In the genomic region with DNA sequence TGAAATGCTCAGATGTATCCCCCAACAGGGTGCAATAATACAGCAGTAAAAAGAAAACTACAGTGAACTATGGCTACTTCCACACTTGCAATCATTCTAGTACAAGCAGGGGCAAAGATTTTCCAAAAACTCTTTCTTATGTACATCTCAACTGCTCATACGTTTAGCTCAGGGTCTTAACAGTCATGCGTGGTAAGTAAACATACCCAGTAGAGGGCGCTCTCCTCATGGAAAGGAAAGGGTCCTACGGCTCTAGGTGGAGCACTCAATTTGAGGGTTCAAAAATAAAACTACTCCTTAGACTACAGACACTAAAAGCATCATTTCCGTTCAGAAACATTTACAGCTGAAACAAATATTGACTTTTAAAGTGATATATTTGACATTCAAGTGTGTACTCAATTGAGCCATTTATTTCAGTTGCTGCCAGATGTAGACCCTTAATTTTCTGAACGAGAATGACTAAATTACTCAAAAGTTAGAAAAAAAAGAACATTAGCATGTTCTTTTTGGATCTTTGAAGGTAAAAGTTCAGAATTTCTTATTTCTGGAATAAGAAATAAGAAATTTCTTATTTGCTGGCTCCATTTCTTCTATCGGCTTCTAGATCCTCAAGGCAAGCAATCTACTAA, we compare ENCODE assay signal across 8 cellular contexts.
DNase-seq lines count a peak whose midpoint lies in the region; ATAC-seq and TF ChIP-seq lines count a peak whose summit lies in the region.

No MANE protein-coding gene starts in this region.

- H3F3A ChIP-seq in Loucy (ENCODE audit: low read depth), result no peaks in the 10 kb centered on the region

- H3K9ac ChIP-seq in Loucy (ENCODE audit: low read depth, low read length, poor library complexity, severe bottlenecking), result no peak overlapping the region

- H2AFZ ChIP-seq in Loucy (ENCODE audit: low read length), result no peak overlapping the region; the same call in 1 of the 2 replicates

- TF ChIP-seq CTCF in 22Rv1 (IDR thresholded peaks at IDR 0.05) (peak; percentile 97), GM10248 (IDR thresholded peaks at IDR 0.05; ENCODE audit: control extremely low read depth, extremely low read depth, low read depth, missing control alignments) (peak; percentile 46), HEK293 (tag by site-specific recombination; IDR thresholded peaks at IDR 0.05) (no peak), Loucy (conservative IDR thresholded peaks at IDR 0.05; ENCODE audit: low read length) (peak; percentile 94), upper lobe of left lung (IDR thresholded peaks at IDR 0.05) (peak in 4 of 6 experiments; percentile 10 to 25 (median 20))

- DNase-seq in GM10248 (ENCODE audit: extremely low spot score), result peak; percentile 39
- DNase-seq in RPMI7951 (ENCODE audit: low read depth), result peak; percentile 11
- DNase-seq in fibroblast of peridontal ligament (ENCODE audit: extremely low read depth), result peak; percentile 78
- no peak for DNase-seq in upper lobe of left lung
- DNase-seq in activated CD8-positive, alpha-beta memory T cell treated with anti-CD3 and anti-CD28 coated beads, Interleukin-2, amount 50 U/mL, for 48 hours, result no peak

- H3K79me2 ChIP-seq in Loucy (ENCODE audit: insufficient read depth, low read length), result no peaks in the 10 kb centered on the region

- POLR2A ChIA-PET in GM10248 (lab: Yijun Ruan, JAX) (no interaction called here), HEK293 (lab: Yijun Ruan, JAX) (no interaction called here)

- 31 to 34% methylated on average over 7 of the region's 7 CpGs for WGBS in upper lobe of left lung, 2 donors

- ATAC-seq in upper lobe of left lung (ENCODE audit: low FRiP score in 2 of 2), result no peak

- H3K4me3 ChIP-seq in HEK293 (ENCODE audit: low read depth, low read length), result no peak overlapping the region
- H3K4me3 ChIP-seq in Loucy (ENCODE audit: low read length, poor library complexity, severe bottlenecking), result no peak overlapping the region
- H3K4me3 ChIP-seq in upper lobe of left lung, result no peak overlapping the region

- H3K9me2 ChIP-seq in Loucy (replicated peaks; ENCODE audit: low read depth, low read length), result no peaks in the 10 kb centered on the region

- H3K36me3 ChIP-seq in HEK293 (ENCODE audit: control insufficient read depth in 2 of 2, insufficient read depth in 1 of 2, low read length in 2 of 2) (no peaks in the 10 kb centered on the region), Loucy (ENCODE audit: insufficient read depth, low read length) (no peaks in the 10 kb centered on the region), upper lobe of left lung (no peaks in the 10 kb centered on the region)

- no peak overlapping the region for H3K4me2 ChIP-seq in Loucy (ENCODE audit: low read depth, low read length, poor library complexity, severe bottlenecking)

- H4K20me1 ChIP-seq in Loucy (ENCODE audit: insufficient read depth, low read length, poor library complexity, severe bottlenecking), result no peaks in the 10 kb centered on the region

- no peak overlapping the region for H3K27ac ChIP-seq in 22Rv1
- H3K27ac ChIP-seq in HEK293 (ENCODE audit: extremely low read depth, low read depth, low read length), result no peak overlapping the region
- H3K27ac ChIP-seq in upper lobe of left lung, result no peak overlapping the region

- no peak for TF ChIP-seq POLR2A in upper lobe of left lung (IDR thresholded peaks at IDR 0.05)

- CTCF ChIA-PET in GM10248 (lab: Yijun Ruan, JAX), result interaction anchor here (0.7 to 1.8 kb wide), 12 partner anchors 8 to 511 kb away, joined by 3 to 9 read pairs (median 3); no protein-coding TSS in a partner anchor
- CTCF ChIA-PET in HEK293 (lab: Yijun Ruan, JAX), result interaction anchor here (0.6 to 1.6 kb wide), 28 partner anchors 8 to 1513 kb away, joined by 3 to 9 read pairs (median 3); no protein-coding TSS in a partner anchor

- H3K27me3 ChIP-seq in Loucy (ENCODE audit: insufficient read depth, low read length, poor library complexity, severe bottlenecking) (no peaks in the 10 kb centered on the region), upper lobe of left lung (no peaks in the 10 kb centered on the region)

- no peaks in the 10 kb centered on the region for H3K9me3 ChIP-seq in HEK293 (ENCODE audit: control insufficient read depth, insufficient read depth, low read depth, low read length)
- H3K9me3 ChIP-seq in Loucy (ENCODE audit: insufficient read depth, low read depth, low read length), result no peaks in the 10 kb centered on the region
- H3K9me3 ChIP-seq in upper lobe of left lung, result no peaks in the 10 kb centered on the region

- H3K4me1 ChIP-seq in HEK293 (ENCODE audit: control insufficient read depth, insufficient read depth, low read length), result no peaks in the 10 kb centered on the region
- H3K4me1 ChIP-seq in Loucy (ENCODE audit: insufficient read depth, low read length, poor library complexity, severe bottlenecking), result no peaks in the 10 kb centered on the region
- H3K4me1 ChIP-seq in upper lobe of left lung, result no peaks in the 10 kb centered on the region

- no peak for TF ChIP-seq EP300 in upper lobe of left lung (IDR thresholded peaks at IDR 0.05)

TF ChIP-seq in HEK293, 187 proteins besides CTCF, POLR2A, EP300 and RAD21:
- peak; percentile 66 for TF ChIP-seq ZNF654 (tag by site-specific recombination; IDR thresholded peaks at IDR 0.05; ENCODE audit: low read depth)
- no peak for TF ChIP-seq SP3 (tag by site-specific recombination; IDR thresholded peaks at IDR 0.05)

Comparison
In these comparisons a context has a peak if more than half of its experiments do, and no peak if none do; other contexts are left out.
1. DNase-seq: peak in GM10248 (single experiment), RPMI7951 (single experiment) and fibroblast of peridontal ligament (single experiment); none in upper lobe of left lung (0 of 2) and activated CD8-positive, alpha-beta memory T cell treated with anti-CD3 and anti-CD28 coated beads, Interleukin-2, amount 50 U/mL, for 48 hours (single experiment).